8 cellular contexts compared by ENCODE assay signal in genomic region chr7:93228302-93228701, GRCh38. TPM values are rescaled to one million over a fixed set of nuclear protein-coding genes. Genes with fewer than 3 reads are reported as not detected.
DNase-seq lines count a peak whose midpoint lies in the region; ATAC-seq, FAIRE-seq and TF ChIP-seq lines count a peak whose summit lies in the region.

No MANE protein-coding gene starts in this region.

- no peak for TF ChIP-seq POLR2A in GM12892 (IDR thresholded peaks at IDR 0.05; ENCODE audit: low read depth, low read length)
- TF ChIP-seq POLR2A in lower leg skin (IDR thresholded peaks at IDR 0.05): no peak

- H3K4me3 ChIP-seq in AG09309 (ENCODE audit: control insufficient read depth, low read depth, low read length) (no peak overlapping the region), OCI-LY7 (ENCODE audit: low read depth, low read length, poor library complexity, severe bottlenecking) (no peak overlapping the region), choroid plexus epithelial cell (ENCODE audit: low read depth, low read length) (no peak overlapping the region), mesendoderm (ENCODE audit: low read length) (no peak overlapping the region), lower leg skin (ENCODE audit: low read depth, poor library complexity, severe bottlenecking) (no peak overlapping the region)

- no peak for ATAC-seq in HG03571 (IDR thresholded peaks at IDR 0.05; ENCODE audit: unreplicated experiment)

- H4K8ac ChIP-seq in mesendoderm (ENCODE audit: low read depth, low read length): no peak overlapping the region

- CTCF ChIA-PET in OCI-LY7 (lab: Charles Lee; ENCODE audit: unreplicated experiment): no interaction called here

- H2BK15ac ChIP-seq in mesendoderm (replicated peaks; ENCODE audit: low read depth): no peak overlapping the region

- H3K79me1 ChIP-seq in mesendoderm (ENCODE audit: low read length): no peaks in the 10 kb centered on the region

- TF ChIP-seq CTCF in AG09309 (IDR thresholded peaks at IDR 0.05; ENCODE audit: control insufficient read depth, insufficient read depth, low read depth, low read length, missing control alignments) (peak; percentile 60), LNCAP (IDR thresholded peaks at IDR 0.05) (peak; percentile 76), OCI-LY7 (conservative IDR thresholded peaks at IDR 0.05; ENCODE audit: low read length) (peak; percentile 95), choroid plexus epithelial cell (conservative IDR thresholded peaks at IDR 0.05; ENCODE audit: low read depth, low read length) (peak; percentile 67), lower leg skin (IDR thresholded peaks at IDR 0.05) (peak in 1 of 3 donors; percentile 22)

- no peaks in the 10 kb centered on the region for H4K20me1 ChIP-seq in OCI-LY7 (ENCODE audit: insufficient read depth, low read length)

- DNase-seq in AG09309 (ENCODE audit: low read depth): peak; percentile 39
- no peak for DNase-seq in GM12892 (ENCODE audit: insufficient read length)
- DNase-seq in OCI-LY7 (ENCODE audit: low spot score): peak; percentile 82
- peak; percentile 81 for DNase-seq in choroid plexus epithelial cell (ENCODE audit: low read depth)
- peak; percentile 60 for DNase-seq in mesendoderm
- no peak for DNase-seq in lower leg skin (ENCODE audit: low spot score in 2 of 2)

- no peaks in the 10 kb centered on the region for H3K9me2 ChIP-seq in OCI-LY7 (ENCODE audit: insufficient read depth, low read length)

- no peak overlapping the region for H3K4ac ChIP-seq in mesendoderm (ENCODE audit: low read depth, low read length)

- H3K18ac ChIP-seq in mesendoderm (ENCODE audit: low read length): no peak overlapping the region

- intact Hi-C loops in OCI-LY7 (cut with micrococcal nuclease; ENCODE audit: unreplicated experiment) (loop anchor here (1.0 kb wide), 1 partner anchor 136 kb away; no protein-coding TSS in a partner anchor), lower leg skin (cut with DNase I; ENCODE audit: low total_unique reads) (no loop called here)

- no peak overlapping the region for H2AK5ac ChIP-seq in mesendoderm (ENCODE audit: low read length)

- no peaks in the 10 kb centered on the region for H3K9me3 ChIP-seq in OCI-LY7 (ENCODE audit: low read length)

- H3K4me1 ChIP-seq in OCI-LY7 (ENCODE audit: insufficient read depth, low read length, poor library complexity, severe bottlenecking) (peaks cover 17% of the 10 kb centered on the region), mesendoderm (ENCODE audit: control insufficient read depth, low read depth, low read length) (no peaks in the 10 kb centered on the region)

- peak; percentile 5 for FAIRE-seq in GM12892 (lab: Jason Lieb, UNC)

- no peak overlapping the region for H4K5ac ChIP-seq in mesendoderm (ENCODE audit: low read length)

- no peak overlapping the region for H3K56ac ChIP-seq in mesendoderm (ENCODE audit: low read length)

- H2AFZ ChIP-seq in OCI-LY7 (ENCODE audit: low read length): peak overlapping the region; percentile 93

- BruUV-seq in OCI-LY7 (replicated peaks; lab: Mats Ljungman, UMichigan): no TSS peak

- WGBS in mesendoderm (ENCODE audit: extremely low coverage, insufficient coverage, low lambda C conversion rate): no CpG with 5 or more reads among the region's 2 CpGs
- WGBS in lower leg skin, 2 donors: 1 to 2% methylated on average over 2 of the region's 2 CpGs

- H3K79me2 ChIP-seq in OCI-LY7 (ENCODE audit: insufficient read depth, low read depth, low read length) (peaks cover 10% of the 10 kb centered on the region), mesendoderm (ENCODE audit: control insufficient read depth, insufficient read depth, low read length) (no peaks in the 10 kb centered on the region)

- H3K27ac ChIP-seq in OCI-LY7 (ENCODE audit: low read depth, low read length, poor library complexity, severe bottlenecking) (no peak overlapping the region), mesendoderm (ENCODE audit: low read depth, low read length) (no peak overlapping the region)

- no peaks in the 10 kb centered on the region for H3K36me3 ChIP-seq in OCI-LY7 (ENCODE audit: insufficient read depth, low read length)
- no peaks in the 10 kb centered on the region for H3K36me3 ChIP-seq in mesendoderm (ENCODE audit: control insufficient read depth, insufficient read depth, low read length)

- H3K4me2 ChIP-seq in OCI-LY7 (ENCODE audit: low read length) (no peak overlapping the region), mesendoderm (ENCODE audit: low read length) (no peak overlapping the region)

- no peak overlapping the region for H3K9ac ChIP-seq in mesendoderm (ENCODE audit: low read length)

- no peak overlapping the region for H3K23ac ChIP-seq in mesendoderm (ENCODE audit: low read length)

- POLR2A ChIA-PET in OCI-LY7 (lab: Charles Lee): interaction anchor here (0.6 to 1.3 kb wide), 2 partner anchors 14 to 1315 kb away, joined by 3 to 6 read pairs; no protein-coding TSS in a partner anchor

- no peak overlapping the region for H2BK120ac ChIP-seq in mesendoderm (ENCODE audit: low read depth, low read length)

- no peak overlapping the region for H2BK5ac ChIP-seq in mesendoderm (ENCODE audit: low read length)

- H3K27me3 ChIP-seq in mesendoderm (ENCODE audit: insufficient read depth, low read length, poor library complexity): no peaks in the 10 kb centered on the region

RNA-seq across cellular contexts. Expression of gene HEPACAM2, which starts 2.0 kb away (rescaled TPM):
- polyA plus RNA-seq in GM12892 (2012; ENCODE audit: missing spikeins): not detected
- total RNA-seq in OCI-LY7 (2014; rRNA removed; shearing (Covaris generic)): not detected in 2 replicates
- total RNA-seq in OCI-LY7 (2022): not detected in 2 replicates
- polyA plus RNA-seq in mesendoderm (2013, experiment 1 of 2): not detected
- not detected for polyA plus RNA-seq in mesendoderm (2013, experiment 2 of 2)
- total RNA-seq in lower leg skin: under 1 TPM in 2 of 4 donors, not detected in 2; 0.19 to 0.54 TPM

RNA-seq across cellular contexts. Expression of gene VPS50, which starts 3.9 kb away (rescaled TPM):
- polyA plus RNA-seq in GM12892 (2012; ENCODE audit: missing spikeins): 11.1 TPM
- total RNA-seq in OCI-LY7 (2014; rRNA removed; shearing (Covaris generic)): 14.9 and 17.9 TPM in 2 replicates
- total RNA-seq in OCI-LY7 (2022) (19.7 and 20.0 TPM in 2 replicates), lower leg skin (10 to 100 TPM; 17.6 to 34.5 (median 24.6) TPM)
- 5.0 TPM for polyA plus RNA-seq in mesendoderm (2013, experiment 1 of 2)
- polyA plus RNA-seq in mesendoderm (2013, experiment 2 of 2): 5.0 TPM

Comparison
In these comparisons a context has a peak if more than half of its experiments do, and no peak if none do; other contexts are left out.
1. DNase-seq: peak in AG09309 (single experiment), OCI-LY7 (single experiment), choroid plexus epithelial cell (single experiment) and mesendoderm (single experiment); none in GM12892 (single experiment) and lower leg skin (0 of 2).